In genomic region chr18:58829263-58829662, GRCh38 we compare ENCODE assay signal across 18 cellular contexts.
"Had no signal": no experiment of that assay in that cellular context is flagged by ENCODE, and none has a peak within 500 bp of the region (broad histone marks: within the 10 kb centered on the region; RNA-seq: fewer than 3 reads in every experiment).

No MANE protein-coding gene starts in this region.

- H3K4me3 Mint-ChIP-seq: activated naive CD8-positive, alpha-beta T cell; dendritic cell treated with granulocyte-macrophage colony-stimulating factor and Interleukin-4, amounts not matched to agents 40 ng/mL and 50 ng/mL, for 4 days; memory B cell; naive B cell; neural progenitor cell; type B pancreatic cell had no signal

- H3K27me3 ChIP-seq: esophagus squamous epithelium, neural progenitor cell had no signal

- FAIRE-seq: endothelial cell of umbilical vein, TTC549 had no signal

- H2AFZ ChIP-seq: neural progenitor cell had no signal

- H3K4me2 ChIP-seq: neural progenitor cell had no signal

- ATAC-seq: left ventricle myocardium superior, mucosa of descending colon had no signal

- H3K9me3 Mint-ChIP-seq: dendritic cell treated with granulocyte-macrophage colony-stimulating factor and Interleukin-4, amounts not matched to agents 40 ng/mL and 50 ng/mL, for 4 days; memory B cell; naive B cell had no signal

- H3K27ac ChIP-seq: esophagus squamous epithelium, neural progenitor cell, SK-N-MC had no signal

- H3K9me3 ChIP-seq: esophagus squamous epithelium, mucosa of descending colon had no signal

- H3K4me1 ChIP-seq: esophagus squamous epithelium, neural progenitor cell had no signal

- H3K36me3 Mint-ChIP-seq: activated naive CD8-positive, alpha-beta T cell; naive B cell; type B pancreatic cell had no signal

- H3K36me3 ChIP-seq: esophagus squamous epithelium, neural progenitor cell had no signal

- H3K27me3 Mint-ChIP-seq: memory B cell had no signal

- DNase-seq: activated CD4-positive, alpha-beta T cell treated with anti-CD3 and anti-CD28 coated beads, Interleukin-2, amount 50 U/mL, for 4 hours; activated T-cell treated with anti-CD3 and anti-CD28 coated beads for 4 hours; amniotic stem cell; effector CD8-positive, alpha-beta T cell; esophagus squamous epithelium; foreskin melanocyte; left ventricle myocardium superior; mucosa of descending colon; naive B cell; stimulated activated naive CD4-positive, alpha-beta T cell treated with Interleukin-2 at 50 U/mL for 16 hours had no signal

- H3K27ac Mint-ChIP-seq: activated naive CD8-positive, alpha-beta T cell; dendritic cell treated with granulocyte-macrophage colony-stimulating factor and Interleukin-4, amounts not matched to agents 40 ng/mL and 50 ng/mL, for 4 days; memory B cell; naive B cell; type B pancreatic cell had no signal

- H3K9ac ChIP-seq: neural progenitor cell had no signal

- H3K4me3 ChIP-seq: esophagus squamous epithelium, mucosa of descending colon, neural progenitor cell, SK-N-MC had no signal
